ENCODE assay signal across 8 cellular contexts in genomic region chr7:22822486-22823141, GRCh38. TPM values are rescaled to one million over a fixed set of nuclear protein-coding genes. Genes with fewer than 3 reads are reported as not detected.
DNase-seq lines count a peak whose midpoint lies in the region; ATAC-seq, FAIRE-seq and TF ChIP-seq lines count a peak whose summit lies in the region.

Gene TOMM7, minus strand, starts transcription at chr7:22822849. Its CDS starts 70 bp downstream, at chr7:22822779.

- H2AFZ ChIP-seq in trophoblast cell (ENCODE audit: insufficient read depth, low read length, poor library complexity) = peak within 1 kb of the TSS; percentile 59

- H3K27ac Mint-ChIP-seq in T-cell = peak within 1 kb of the TSS; percentile 97 to 99

- peak within 1 kb of the TSS; percentile 89 for H3K9ac ChIP-seq in trophoblast cell (ENCODE audit: low read length)

- H3K4me3 ChIP-seq in trophoblast cell (ENCODE audit: low read depth, low read length) (peak within 1 kb of the TSS; percentile 87), transverse colon (peak within 1 kb of the TSS; percentile 69 to 95 (median 78))

- H3K23ac ChIP-seq in trophoblast cell (ENCODE audit: low read length) = no peak within 1 kb of the TSS

- H3K9me3 Mint-ChIP-seq in T-cell = no peaks in the 10 kb centered on the region

- H2BK120ac ChIP-seq in trophoblast cell (ENCODE audit: insufficient read depth, low read length, poor library complexity) = no peak within 1 kb of the TSS

- FAIRE-seq in GM12891 (lab: Jason Lieb, UNC) = peak; percentile 100

- H3K14ac ChIP-seq in trophoblast cell (ENCODE audit: low read length) = peak within 1 kb of the TSS; percentile 67

- peak within 1 kb of the TSS; percentile 76 for H4K91ac ChIP-seq in trophoblast cell (ENCODE audit: low read depth, low read length)

- H3K4ac ChIP-seq in trophoblast cell (ENCODE audit: low read depth, low read length) = peak within 1 kb of the TSS; percentile 82

- no peaks in the 10 kb centered on the region for H3K9me3 ChIP-seq in trophoblast cell (ENCODE audit: insufficient read depth, low read depth, low read length)
- no peaks in the 10 kb centered on the region for H3K9me3 ChIP-seq in transverse colon

- peaks cover 15 to 21% of the 10 kb centered on the region in 2 donors for H3K27me3 Mint-ChIP-seq in T-cell

- H3K79me2 ChIP-seq in trophoblast cell (ENCODE audit: control insufficient read depth, insufficient read depth, low read length, poor library complexity) = peaks cover 9% of the 10 kb centered on the region

- peak; percentile 78 for DNase-seq in GM12891 (ENCODE audit: insufficient read length, low spot score)
- DNase-seq in NCI-H1436 treated with DMSO at 0.1 percent for 48 hours (lab: John Stamatoyannopoulos, UW) = peak; percentile 82
- DNase-seq in T-cell = peak; percentile 59 to 91 (median 86)
- peak; percentile 94 for DNase-seq in cardiac septum (ENCODE audit: low spot score)
- peak; percentile 97 to 98 for DNase-seq in trophoblast cell
- peak; percentile 92 for DNase-seq in transverse colon

- TF ChIP-seq EP300 in transverse colon (IDR thresholded peaks at IDR 0.05; ENCODE audit: low read depth) = no peak

- no peak within 1 kb of the TSS for H2BK12ac ChIP-seq in trophoblast cell (ENCODE audit: low read length)

- H3K79me1 ChIP-seq in trophoblast cell (ENCODE audit: low read length) = peaks cover 7% of the 10 kb centered on the region

- POLR2A ChIA-PET in T-cell (lab: Charles Lee) = interaction anchor here (0.5 to 1.0 kb wide), 4 partner anchors 33 to 37 kb away, joined by 3 to 4 read pairs (median 3); no protein-coding TSS in a partner anchor

- peak within 1 kb of the TSS; percentile 55 for H3K18ac ChIP-seq in trophoblast cell (ENCODE audit: low read length)

- H2BK5ac ChIP-seq in trophoblast cell (ENCODE audit: low read depth, low read length, poor library complexity) = peak within 1 kb of the TSS; percentile 28

- in situ Hi-C loops in transverse colon (cut with MboI; ENCODE audit: low pct_ligation_motif_present in 1 of 4, low pct_unique_long_range_greater_than_20kb in 1 of 4, low sequenced_read_pairs in 3 of 4) = no loop called here

- H2AK5ac ChIP-seq in trophoblast cell (ENCODE audit: low read length) = no peak within 1 kb of the TSS

- peak within 1 kb of the TSS; percentile 71 for H4K12ac ChIP-seq in trophoblast cell (ENCODE audit: low read depth, low read length)

- intact Hi-C loops in cardiac septum (cut with DNase I) = loop anchor here (2.0 to 5.0 kb wide), 2 partner anchors 32 to 90 kb away; no protein-coding TSS in a partner anchor
- intact Hi-C loops in transverse colon (cut with DNase I; ENCODE audit: low total_unique reads) = no loop called here

- H3K36me3 ChIP-seq in trophoblast cell (ENCODE audit: control insufficient read depth in 1 of 2, insufficient read depth in 2 of 2, low read length in 2 of 2) (no peaks in the 10 kb centered on the region), transverse colon (peaks cover 0 to 3% (median 0%) of the 10 kb centered on the region in 4 donors)

- WGBS in adipose tissue, 3 donors = 0 to 1% (median 0%) methylated on average over 38 of the region's 38 CpGs
- WGBS in trophoblast cell (ENCODE audit: extremely low coverage, insufficient coverage, insufficient read length) = no CpG with 5 or more reads among the region's 38 CpGs
- 0 to 1% methylated on average over 1 to 38 of the region's 38 CpGs for WGBS in transverse colon (ENCODE audit: low coverage in 1 of 2), 2 donors

- H3K27ac ChIP-seq in adipose tissue (ENCODE audit: low read depth, low read length) (no peak within 1 kb of the TSS), trophoblast cell (ENCODE audit: low read depth, low read length) (no peak within 1 kb of the TSS), transverse colon (peak within 1 kb of the TSS; percentile 80 to 90 (median 84))

- peak; percentile 90 for ATAC-seq in HG02840 (IDR thresholded peaks at IDR 0.05; ENCODE audit: low FRiP score, unreplicated experiment)
- ATAC-seq in T-cell (replicated peaks in 1 of 4) = peak; percentile 90 to 96 (median 94)

- H3K4me1 ChIP-seq in trophoblast cell (ENCODE audit: control insufficient read depth in 1 of 2, insufficient read depth in 2 of 2, low read length in 2 of 2) (peaks cover 0 to 7% of the 10 kb centered on the region in 2 experiments), transverse colon (peaks cover 0 to 28% (median 12%) of the 10 kb centered on the region in 4 donors)

- no peaks in the 10 kb centered on the region for H3K27me3 ChIP-seq in trophoblast cell (ENCODE audit: insufficient read depth, low read length)
- H3K27me3 ChIP-seq in transverse colon = peaks cover 23% of the 10 kb centered on the region

- peak within 1 kb of the TSS; percentile 94 for H3K4me2 ChIP-seq in trophoblast cell (ENCODE audit: low read length)

- H3K4me1 Mint-ChIP-seq in T-cell = peaks cover 43 to 46% (median 44%) of the 10 kb centered on the region in 3 donors

- H3K4me3 Mint-ChIP-seq in T-cell = peak within 1 kb of the TSS; percentile 93 to 99 (median 98)

- TF ChIP-seq POLR2A in GM12891 (IDR thresholded peaks at IDR 0.05; ENCODE audit: low read depth, low read length) (peak; percentile 89), transverse colon (IDR thresholded peaks at IDR 0.05) (peak; percentile 74)

- TF ChIP-seq CTCF in transverse colon (IDR thresholded peaks at IDR 0.05) = peak; percentile 37 to 70 (median 52)

- CTCF ChIA-PET in T-cell (lab: Charles Lee) = interaction anchor here (0.7 to 1.9 kb wide), 5 partner anchors 31 to 905 kb away, joined by 3 to 8 read pairs (median 4); no protein-coding TSS in a partner anchor

- peak within 1 kb of the TSS; percentile 88 for H4K8ac ChIP-seq in trophoblast cell (ENCODE audit: low read depth, low read length)

- H3K36me3 Mint-ChIP-seq in T-cell = peaks cover 7% of the 10 kb centered on the region

TF ChIP-seq in GM12891, 5 proteins besides CTCF, POLR2A, EP300 and RAD21:
- peak; percentile 97 for TF ChIP-seq TAF1 (IDR thresholded peaks at IDR 0.05; ENCODE audit: low read depth, low read length)
- no peak for TF ChIP-seq PAX5 (IDR thresholded peaks at IDR 0.05; ENCODE audit: insufficient read depth, low read length, severe bottlenecking)
- TF ChIP-seq SPI1 (IDR thresholded peaks at IDR 0.05; ENCODE audit: low read depth, low read length) = no peak
- peak; percentile 85; the same call in 1 of the 2 replicates for TF ChIP-seq POLR2AphosphoS5 (IDR thresholded peaks at IDR 0.05; ENCODE audit: low read depth, low read length)
- peak; percentile 14; the same call in 1 of the 2 replicates for TF ChIP-seq POU2F2 (IDR thresholded peaks at IDR 0.05; ENCODE audit: low read depth, low read length)

RNA-seq across cellular contexts. Expression of gene TOMM7, which starts in this region (rescaled TPM):
- 414 TPM for polyA plus RNA-seq in GM12891 (2012; ENCODE audit: low read depth, missing spikeins)
- total RNA-seq in T-cell = 100 to 1,000 TPM; 532 to 695 (median 613) TPM
- polyA plus RNA-seq in adipose tissue = 100 to 1,000 TPM; 226 to 789 (median 356) TPM
- total RNA-seq in cardiac septum = 318 TPM
- polyA plus RNA-seq in trophoblast cell (2013) = 213 and 220 TPM in 2 replicates
- 1,000 to 10,000 TPM in 1 of 4 donors, 100 to 1,000 TPM in 2, 10 to 100 TPM in 1; 14.5 to 1,156 (median 144) TPM for total RNA-seq in transverse colon

Comparison
In these comparisons a context has a peak if more than half of its experiments do, and no peak if none do; other contexts are left out.
1. H3K27ac ChIP-seq: peak in transverse colon (4 of 4); none in adipose tissue (single experiment) and trophoblast cell (single experiment).
2. Peak in every context shown above with its lines, with median percentiles within 50 percentile points of each other: DNase-seq.